ENCODE assay signal across 1 cellular context in the genomic region with DNA sequence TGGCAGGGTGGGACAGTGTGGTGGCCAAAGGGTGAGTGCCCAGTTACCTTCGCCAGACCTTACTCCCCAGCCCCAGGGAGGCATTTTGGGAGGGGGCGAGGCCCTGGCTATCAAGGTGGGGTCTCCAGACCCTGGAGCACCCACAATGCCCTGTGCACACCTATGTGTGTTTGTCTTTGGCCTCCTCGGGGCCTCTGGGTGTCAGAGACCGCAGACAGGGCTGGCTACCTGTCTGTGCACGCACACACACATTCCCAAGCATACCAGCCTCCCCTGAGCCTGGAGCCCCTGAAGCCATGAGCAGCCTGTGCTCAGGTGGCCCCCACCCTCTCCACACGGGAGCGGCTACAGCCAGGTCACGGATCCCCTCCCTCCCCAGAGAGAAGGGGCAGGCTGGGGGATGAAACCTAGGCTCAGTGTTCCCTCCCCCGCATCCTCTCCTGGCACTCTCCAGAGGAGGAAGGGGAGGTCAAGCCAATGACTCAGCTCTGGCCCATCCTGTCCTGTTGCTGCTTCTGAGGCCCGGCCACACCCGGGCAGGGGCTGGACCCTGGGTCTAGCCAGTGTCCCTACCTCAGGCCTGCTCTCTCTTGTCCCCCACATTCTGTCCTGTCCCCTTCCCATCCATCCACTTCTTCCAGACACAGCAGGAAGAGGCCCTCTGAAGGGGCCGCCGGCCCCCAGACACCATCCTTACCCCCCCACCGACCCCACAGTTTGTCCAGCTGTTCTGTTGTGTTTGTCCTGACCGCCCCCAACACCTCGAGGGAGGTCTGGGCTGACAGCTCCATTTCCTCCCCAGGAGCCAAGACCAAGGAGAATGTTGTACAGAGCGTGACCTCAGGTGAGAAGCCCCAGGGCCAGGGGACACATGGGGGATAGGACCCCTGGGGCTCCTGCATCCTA.
TF ChIP-seq lines count a peak whose summit lies in the region.

No MANE protein-coding gene starts in this region.

TF ChIP-seq in K562, 482 proteins besides CTCF, POLR2A, EP300 and RAD21 (continued from another document and continues in another):
- peak; percentile 54 for TF ChIP-seq TAF1 (IDR thresholded peaks at IDR 0.05; ENCODE audit: control insufficient read depth, extremely low read depth, insufficient read depth, low read length, severe bottlenecking)
- no peak for TF ChIP-seq TBL1XR1 (IDR thresholded peaks at IDR 0.05; ENCODE audit: low read length in 2 of 2)
- TF ChIP-seq, protein P1, sequence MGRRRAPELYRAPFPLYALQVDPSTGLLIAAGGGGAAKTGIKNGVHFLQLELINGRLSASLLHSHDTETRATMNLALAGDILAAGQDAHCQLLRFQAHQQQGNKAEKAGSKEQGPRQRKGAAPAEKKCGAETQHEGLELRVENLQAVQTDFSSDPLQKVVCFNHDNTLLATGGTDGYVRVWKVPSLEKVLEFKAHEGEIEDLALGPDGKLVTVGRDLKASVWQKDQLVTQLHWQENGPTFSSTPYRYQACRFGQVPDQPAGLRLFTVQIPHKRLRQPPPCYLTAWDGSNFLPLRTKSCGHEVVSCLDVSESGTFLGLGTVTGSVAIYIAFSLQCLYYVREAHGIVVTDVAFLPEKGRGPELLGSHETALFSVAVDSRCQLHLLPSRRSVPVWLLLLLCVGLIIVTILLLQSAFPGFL (CRISPR knock-in tag; IDR thresholded peaks at IDR 0.05), result no peak
- TF ChIP-seq STAG1 (CRISPR knock-in tag; IDR thresholded peaks at IDR 0.05; ENCODE audit: borderline replicate concordance), result no peak
- no peak for TF ChIP-seq CBX8 (IDR thresholded peaks at IDR 0.05; ENCODE audit: borderline replicate concordance, extremely low read depth, low read depth, low read length, poor library complexity, severe bottlenecking)
- TF ChIP-seq, protein P2, sequence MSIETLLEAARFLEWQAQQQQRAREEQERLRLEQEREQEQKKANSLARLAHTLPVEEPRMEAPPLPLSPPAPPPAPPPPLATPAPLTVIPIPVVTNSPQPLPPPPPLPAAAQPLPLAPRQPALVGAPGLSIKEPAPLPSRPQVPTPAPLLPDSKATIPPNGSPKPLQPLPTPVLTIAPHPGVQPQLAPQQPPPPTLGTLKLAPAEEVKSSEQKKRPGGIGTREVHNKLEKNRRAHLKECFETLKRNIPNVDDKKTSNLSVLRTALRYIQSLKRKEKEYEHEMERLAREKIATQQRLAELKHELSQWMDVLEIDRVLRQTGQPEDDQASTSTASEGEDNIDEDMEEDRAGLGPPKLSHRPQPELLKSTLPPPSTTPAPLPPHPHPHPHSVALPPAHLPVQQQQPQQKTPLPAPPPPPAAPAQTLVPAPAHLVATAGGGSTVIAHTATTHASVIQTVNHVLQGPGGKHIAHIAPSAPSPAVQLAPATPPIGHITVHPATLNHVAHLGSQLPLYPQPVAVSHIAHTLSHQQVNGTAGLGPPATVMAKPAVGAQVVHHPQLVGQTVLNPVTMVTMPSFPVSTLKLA (conservative IDR thresholded peaks at IDR 0.05), result peak; percentile 14 to 36; a peak in 1 of 4 replicates
- TF ChIP-seq, protein P3, sequence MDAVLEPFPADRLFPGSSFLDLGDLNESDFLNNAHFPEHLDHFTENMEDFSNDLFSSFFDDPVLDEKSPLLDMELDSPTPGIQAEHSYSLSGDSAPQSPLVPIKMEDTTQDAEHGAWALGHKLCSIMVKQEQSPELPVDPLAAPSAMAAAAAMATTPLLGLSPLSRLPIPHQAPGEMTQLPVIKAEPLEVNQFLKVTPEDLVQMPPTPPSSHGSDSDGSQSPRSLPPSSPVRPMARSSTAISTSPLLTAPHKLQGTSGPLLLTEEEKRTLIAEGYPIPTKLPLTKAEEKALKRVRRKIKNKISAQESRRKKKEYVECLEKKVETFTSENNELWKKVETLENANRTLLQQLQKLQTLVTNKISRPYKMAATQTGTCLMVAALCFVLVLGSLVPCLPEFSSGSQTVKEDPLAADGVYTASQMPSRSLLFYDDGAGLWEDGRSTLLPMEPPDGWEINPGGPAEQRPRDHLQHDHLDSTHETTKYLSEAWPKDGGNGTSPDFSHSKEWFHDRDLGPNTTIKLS (IDR thresholded peaks at IDR 0.05; ENCODE audit: borderline replicate concordance, low read depth), result peak; percentile 68; the same call in 1 of the 2 replicates
- TF ChIP-seq EP400 (IDR thresholded peaks at IDR 0.05), result peak; percentile 55; the same call in 1 of the 2 replicates
- TF ChIP-seq RCOR1 (IDR thresholded peaks at IDR 0.05; ENCODE audit: borderline replicate concordance in 1 of 2, low read depth in 2 of 2, low read length in 2 of 2), result peak in 1 of 2 experiments; percentile 91; a peak in 2 of 4 replicates
- TF ChIP-seq, protein P4, sequence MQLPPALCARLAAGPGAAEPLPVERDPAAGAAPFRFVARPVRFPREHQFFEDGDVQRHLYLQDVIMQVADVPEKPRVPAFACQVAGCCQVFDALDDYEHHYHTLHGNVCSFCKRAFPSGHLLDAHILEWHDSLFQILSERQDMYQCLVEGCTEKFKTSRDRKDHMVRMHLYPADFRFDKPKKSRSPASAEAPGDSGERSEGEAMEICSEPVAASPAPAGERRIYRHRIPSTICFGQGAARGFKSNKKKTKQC (CRISPR knock-in tag; IDR thresholded peaks at IDR 0.05), result no peak
- peak in 1 of 2 experiments; percentile 17; a peak in 1 of 4 replicates for TF ChIP-seq SIN3A (IDR thresholded peaks at IDR 0.05; ENCODE audit: borderline replicate concordance in 2 of 2, control insufficient read depth in 1 of 2, low read depth in 2 of 2, low read length in 2 of 2)
- no peak for TF ChIP-seq CBX2 (IDR thresholded peaks at IDR 0.05; ENCODE audit: insufficient read depth, low read length, poor library complexity, severe bottlenecking)
- TF ChIP-seq GTF2A2 (tag; IDR thresholded peaks at IDR 0.05), result no peak
- TF ChIP-seq ZNF76 (CRISPR knock-in tag; IDR thresholded peaks at IDR 0.05; ENCODE audit: borderline replicate concordance), result no peak
- no peak for TF ChIP-seq ZNF707 (CRISPR knock-in tag; conservative IDR thresholded peaks at IDR 0.05)
- TF ChIP-seq, protein P5, sequence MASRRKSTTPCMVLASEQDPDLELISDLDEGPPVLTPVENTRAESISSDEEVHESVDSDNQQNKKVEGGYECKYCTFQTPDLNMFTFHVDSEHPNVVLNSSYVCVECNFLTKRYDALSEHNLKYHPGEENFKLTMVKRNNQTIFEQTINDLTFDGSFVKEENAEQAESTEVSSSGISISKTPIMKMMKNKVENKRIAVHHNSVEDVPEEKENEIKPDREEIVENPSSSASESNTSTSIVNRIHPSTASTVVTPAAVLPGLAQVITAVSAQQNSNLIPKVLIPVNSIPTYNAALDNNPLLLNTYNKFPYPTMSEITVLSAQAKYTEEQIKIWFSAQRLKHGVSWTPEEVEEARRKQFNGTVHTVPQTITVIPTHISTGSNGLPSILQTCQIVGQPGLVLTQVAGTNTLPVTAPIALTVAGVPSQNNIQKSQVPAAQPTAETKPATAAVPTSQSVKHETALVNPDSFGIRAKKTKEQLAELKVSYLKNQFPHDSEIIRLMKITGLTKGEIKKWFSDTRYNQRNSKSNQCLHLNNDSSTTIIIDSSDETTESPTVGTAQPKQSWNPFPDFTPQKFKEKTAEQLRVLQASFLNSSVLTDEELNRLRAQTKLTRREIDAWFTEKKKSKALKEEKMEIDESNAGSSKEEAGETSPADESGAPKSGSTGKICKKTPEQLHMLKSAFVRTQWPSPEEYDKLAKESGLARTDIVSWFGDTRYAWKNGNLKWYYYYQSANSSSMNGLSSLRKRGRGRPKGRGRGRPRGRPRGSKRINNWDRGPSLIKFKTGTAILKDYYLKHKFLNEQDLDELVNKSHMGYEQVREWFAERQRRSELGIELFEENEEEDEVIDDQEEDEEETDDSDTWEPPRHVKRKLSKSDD (conservative IDR thresholded peaks at IDR 0.05; ENCODE audit: low read length), result no peak
- TF ChIP-seq NCOA4 (IDR thresholded peaks at IDR 0.05; ENCODE audit: partially characterized antibody), result no peak
- no peak for TF ChIP-seq SLC30A9 (CRISPR knock-in tag; IDR thresholded peaks at IDR 0.05)
- no peak for TF ChIP-seq HSF4 (CRISPR knock-in tag; IDR thresholded peaks at IDR 0.05; ENCODE audit: borderline replicate concordance)
- no peak for TF ChIP-seq BCOR (IDR thresholded peaks at IDR 0.05)
- TF ChIP-seq HDAC8 (tag; IDR thresholded peaks at IDR 0.05), result no peak
- no peak for TF ChIP-seq LCOR (CRISPR knock-in tag; IDR thresholded peaks at IDR 0.05)
- TF ChIP-seq ZNF354B (CRISPR knock-in tag; IDR thresholded peaks at IDR 0.05), result no peak
- no peak for TF ChIP-seq MEF2D (tag; conservative IDR thresholded peaks at IDR 0.05; ENCODE audit: low read depth)
- no peak for TF ChIP-seq DACH1 (IDR thresholded peaks at IDR 0.05; ENCODE audit: partially characterized antibody)
- TF ChIP-seq JUND (IDR thresholded peaks at IDR 0.05; ENCODE audit: borderline replicate concordance, low read depth, low read length), result peak; percentile 90
- TF ChIP-seq JUND (tag; IDR thresholded peaks at IDR 0.05; ENCODE audit: borderline replicate concordance, low read depth, low read length), result peak; percentile 73; the same call in 1 of the 3 replicates
- TF ChIP-seq ZKSCAN8 (CRISPR knock-in tag; IDR thresholded peaks at IDR 0.05), result no peak
- TF ChIP-seq ZNF830 (CRISPR knock-in tag; IDR thresholded peaks at IDR 0.05), result no peak
- TF ChIP-seq CBFA2T3 (IDR thresholded peaks at IDR 0.05), result peak; percentile 15; the same call in 1 of the 2 replicates
- TF ChIP-seq, protein P6, sequence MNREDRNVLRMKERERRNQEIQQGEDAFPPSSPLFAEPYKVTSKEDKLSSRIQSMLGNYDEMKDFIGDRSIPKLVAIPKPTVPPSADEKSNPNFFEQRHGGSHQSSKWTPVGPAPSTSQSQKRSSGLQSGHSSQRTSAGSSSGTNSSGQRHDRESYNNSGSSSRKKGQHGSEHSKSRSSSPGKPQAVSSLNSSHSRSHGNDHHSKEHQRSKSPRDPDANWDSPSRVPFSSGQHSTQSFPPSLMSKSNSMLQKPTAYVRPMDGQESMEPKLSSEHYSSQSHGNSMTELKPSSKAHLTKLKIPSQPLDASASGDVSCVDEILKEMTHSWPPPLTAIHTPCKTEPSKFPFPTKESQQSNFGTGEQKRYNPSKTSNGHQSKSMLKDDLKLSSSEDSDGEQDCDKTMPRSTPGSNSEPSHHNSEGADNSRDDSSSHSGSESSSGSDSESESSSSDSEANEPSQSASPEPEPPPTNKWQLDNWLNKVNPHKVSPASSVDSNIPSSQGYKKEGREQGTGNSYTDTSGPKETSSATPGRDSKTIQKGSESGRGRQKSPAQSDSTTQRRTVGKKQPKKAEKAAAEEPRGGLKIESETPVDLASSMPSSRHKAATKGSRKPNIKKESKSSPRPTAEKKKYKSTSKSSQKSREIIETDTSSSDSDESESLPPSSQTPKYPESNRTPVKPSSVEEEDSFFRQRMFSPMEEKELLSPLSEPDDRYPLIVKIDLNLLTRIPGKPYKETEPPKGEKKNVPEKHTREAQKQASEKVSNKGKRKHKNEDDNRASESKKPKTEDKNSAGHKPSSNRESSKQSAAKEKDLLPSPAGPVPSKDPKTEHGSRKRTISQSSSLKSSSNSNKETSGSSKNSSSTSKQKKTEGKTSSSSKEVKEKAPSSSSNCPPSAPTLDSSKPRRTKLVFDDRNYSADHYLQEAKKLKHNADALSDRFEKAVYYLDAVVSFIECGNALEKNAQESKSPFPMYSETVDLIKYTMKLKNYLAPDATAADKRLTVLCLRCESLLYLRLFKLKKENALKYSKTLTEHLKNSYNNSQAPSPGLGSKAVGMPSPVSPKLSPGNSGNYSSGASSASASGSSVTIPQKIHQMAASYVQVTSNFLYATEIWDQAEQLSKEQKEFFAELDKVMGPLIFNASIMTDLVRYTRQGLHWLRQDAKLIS (CRISPR knock-in tag; IDR thresholded peaks at IDR 0.05), result no peak
- TF ChIP-seq ZNF316 (IDR thresholded peaks at IDR 0.05), result peak; percentile 78
- peak; percentile 78 for TF ChIP-seq C11orf30 (IDR thresholded peaks at IDR 0.05; ENCODE audit: low read depth)
- no peak for TF ChIP-seq PRPF4 (IDR thresholded peaks at IDR 0.05; ENCODE audit: insufficient read depth, low read depth, low read length, poor library complexity, severe bottlenecking)
- TF ChIP-seq, protein P7, sequence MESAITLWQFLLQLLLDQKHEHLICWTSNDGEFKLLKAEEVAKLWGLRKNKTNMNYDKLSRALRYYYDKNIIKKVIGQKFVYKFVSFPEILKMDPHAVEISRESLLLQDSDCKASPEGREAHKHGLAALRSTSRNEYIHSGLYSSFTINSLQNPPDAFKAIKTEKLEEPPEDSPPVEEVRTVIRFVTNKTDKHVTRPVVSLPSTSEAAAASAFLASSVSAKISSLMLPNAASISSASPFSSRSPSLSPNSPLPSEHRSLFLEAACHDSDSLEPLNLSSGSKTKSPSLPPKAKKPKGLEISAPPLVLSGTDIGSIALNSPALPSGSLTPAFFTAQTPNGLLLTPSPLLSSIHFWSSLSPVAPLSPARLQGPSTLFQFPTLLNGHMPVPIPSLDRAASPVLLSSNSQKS (CRISPR knock-in tag; IDR thresholded peaks at IDR 0.05), result no peak
- TF ChIP-seq ZNF174 (CRISPR knock-in tag; IDR thresholded peaks at IDR 0.05), result no peak
- no peak for TF ChIP-seq ZNF766 (CRISPR knock-in tag; conservative IDR thresholded peaks at IDR 0.05)
- TF ChIP-seq ETS2 (tag; IDR thresholded peaks at IDR 0.05; ENCODE audit: borderline replicate concordance, poor library complexity, severe bottlenecking), result no peak
- TF ChIP-seq NCOA6 (IDR thresholded peaks at IDR 0.05), result no peak
